Comparison of ENCODE assay signal across 14 cellular contexts in the genomic region with DNA sequence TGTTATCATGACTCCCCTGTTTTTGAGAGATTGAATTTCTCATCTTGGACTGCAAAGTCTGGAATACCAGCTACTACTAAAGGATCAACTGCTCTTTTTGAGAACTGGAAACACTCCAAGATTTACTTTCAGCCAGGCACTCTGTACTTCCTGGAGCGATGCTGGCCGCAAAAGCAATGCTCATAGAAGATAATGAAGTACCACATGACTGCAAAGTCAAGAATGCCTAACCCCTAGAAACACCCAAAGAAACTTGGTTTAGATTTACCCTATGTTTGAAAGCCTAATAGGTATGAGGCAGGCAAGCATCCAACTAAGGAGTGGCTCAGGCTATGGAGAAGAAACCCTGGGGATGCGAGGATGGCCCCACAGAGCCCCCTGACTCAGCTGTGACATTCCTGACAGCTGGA. TPM values are rescaled to one million over a fixed set of nuclear protein-coding genes. Genes with fewer than 3 reads are reported as not detected.
DNase-seq lines count a peak whose midpoint lies in the region; ATAC-seq and TF ChIP-seq lines count a peak whose summit lies in the region.
"Had no signal": no experiment of that assay in that cellular context is flagged by ENCODE, and none has a peak within 500 bp of the region (broad histone marks: within the 10 kb centered on the region; RNA-seq: fewer than 3 reads in every experiment).

No MANE protein-coding gene starts in this region.

- H3K27ac ChIP-seq in mesenchymal stem cell (ENCODE audit: low read length, poor library complexity, severe bottlenecking) (no peak overlapping the region), MM.1S (ENCODE audit: low read length) (no peak overlapping the region)
- no peak overlapping the region for H3K27ac ChIP-seq in naive thymus-derived CD4-positive, alpha-beta T cell (ENCODE audit: low read depth, low read length)
- H3K27ac ChIP-seq: BLaER1 treated with 17β-estradiol and CSF1 and Interleukin-3, amounts not matched to agents 10 nM and 100 nM had no signal

- H3K23ac ChIP-seq in mesenchymal stem cell (ENCODE audit: low read length in 2 of 2) = no peak overlapping the region

- H3K79me1 ChIP-seq in mesenchymal stem cell (replicated peaks; ENCODE audit: low read length, poor library complexity, severe bottlenecking) = no peaks in the 10 kb centered on the region

- H3K27me3 ChIP-seq in mesenchymal stem cell (ENCODE audit: control insufficient read depth in 1 of 2, insufficient read depth in 1 of 2, low read length in 2 of 2) (no peaks in the 10 kb centered on the region), MM.1S (replicated peaks; ENCODE audit: insufficient read depth, low read length) (no peaks in the 10 kb centered on the region)
- no peaks in the 10 kb centered on the region for H3K27me3 ChIP-seq in naive thymus-derived CD4-positive, alpha-beta T cell (ENCODE audit: control insufficient read depth in 2 of 2, insufficient read depth in 2 of 2, low read length in 2 of 2)
- H3K27me3 ChIP-seq: BLaER1 treated with 17β-estradiol and CSF1 and Interleukin-3, amounts not matched to agents 10 nM and 100 nM had no signal

- H2AK5ac ChIP-seq in mesenchymal stem cell (ENCODE audit: low read length, severe bottlenecking) = no peak overlapping the region

- H3K27ac Mint-ChIP-seq in naive thymus-derived CD4-positive, alpha-beta T cell = no peak overlapping the region
- H3K27ac Mint-ChIP-seq: activated naive CD8-positive, alpha-beta T cell treated with anti-CD3 and anti-CD28 coated beads, Interleukin-2, amount 10 ng/mL, durations not matched to agents 7 days and 5 days; endodermal cell; nephron progenitor cell had no signal

- intact Hi-C loops in naive thymus-derived CD4-positive, alpha-beta T cell (cut with micrococcal nuclease) = no loop called here

- H3K4ac ChIP-seq in mesenchymal stem cell (ENCODE audit: low read depth in 1 of 2, low read length in 2 of 2) = no peak overlapping the region

- no peaks in the 10 kb centered on the region for H4K20me1 ChIP-seq in MM.1S (ENCODE audit: insufficient read depth, low read length)
- H4K20me1 ChIP-seq: BLaER1 treated with 17β-estradiol and CSF1 and Interleukin-3, amounts not matched to agents 10 nM and 100 nM had no signal

- H3K14ac ChIP-seq in mesenchymal stem cell (ENCODE audit: low read length in 2 of 2) = no peak overlapping the region

- CTCF ChIA-PET in naive thymus-derived CD4-positive, alpha-beta T cell (lab: Charles Lee) = no interaction called here

- no peak overlapping the region for H3K18ac ChIP-seq in mesenchymal stem cell (ENCODE audit: low read depth in 1 of 2, low read length in 2 of 2)

- no peak overlapping the region for H2AFZ ChIP-seq in mesenchymal stem cell (ENCODE audit: low read depth, low read length)
- no peak overlapping the region for H2AFZ ChIP-seq in MM.1S (ENCODE audit: low read length)

- H3K27me3 Mint-ChIP-seq in naive thymus-derived CD4-positive, alpha-beta T cell = peaks cover 9 to 27% (median 11%) of the 10 kb centered on the region in 5 donors

- H3K4me1 Mint-ChIP-seq in naive thymus-derived CD4-positive, alpha-beta T cell = no peaks in the 10 kb centered on the region
- H3K4me1 Mint-ChIP-seq: activated naive CD8-positive, alpha-beta T cell treated with anti-CD3 and anti-CD28 coated beads, Interleukin-2, amount 10 ng/mL, durations not matched to agents 7 days and 5 days had no signal

- H3F3A ChIP-seq in MM.1S (ENCODE audit: insufficient read depth, low read length) = no peaks in the 10 kb centered on the region

- no peaks in the 10 kb centered on the region for H3K9me2 ChIP-seq in MM.1S (replicated peaks; ENCODE audit: insufficient read depth, low read length)

- no peak overlapping the region for H2BK15ac ChIP-seq in mesenchymal stem cell (ENCODE audit: low read depth, poor library complexity, severe bottlenecking)

- no peaks in the 10 kb centered on the region for H3K79me2 ChIP-seq in MM.1S (ENCODE audit: low read length)

- no peak overlapping the region for H4K91ac ChIP-seq in mesenchymal stem cell (ENCODE audit: low read length)

- H3K36me3 ChIP-seq in mesenchymal stem cell (ENCODE audit: control insufficient read depth in 1 of 2, insufficient read depth in 2 of 2, low read depth in 1 of 2, low read length in 2 of 2) = no peaks in the 10 kb centered on the region
- no peaks in the 10 kb centered on the region for H3K36me3 ChIP-seq in naive thymus-derived CD4-positive, alpha-beta T cell (ENCODE audit: control insufficient read depth in 2 of 3, insufficient read depth in 3 of 3, low read length in 3 of 3)
- no peaks in the 10 kb centered on the region for H3K36me3 ChIP-seq in MM.1S (replicated peaks; ENCODE audit: insufficient read depth, low read length)
- H3K36me3 ChIP-seq: BLaER1 treated with 17β-estradiol and CSF1 and Interleukin-3, amounts not matched to agents 10 nM and 100 nM had no signal

- DNase-seq in DMS153 treated with DMSO at 0.1 percent for 48 hours (lab: John Stamatoyannopoulos, UW; ENCODE audit: unreplicated experiment) (peak; percentile 49), NCI-H128 (lab: John Stamatoyannopoulos, UW; ENCODE audit: unreplicated experiment) (peak; percentile 34), cardiac fibroblast (ENCODE audit: low read depth in 2 of 2) (peak; percentile 46 to 90), mesenchymal stem cell (peak; percentile 32), MV-4-11 (lab: John Stamatoyannopoulos, UW) (no peak), T-helper 2 cell (no peak), MM.1S (no peak)
- DNase-seq in naive thymus-derived CD4-positive, alpha-beta T cell = no peak
- DNase-seq: activated naive CD8-positive, alpha-beta T cell treated with anti-CD3 and anti-CD28 coated beads, Interleukin-2, amount 10 ng/mL, durations not matched to agents 7 days and 5 days; endodermal cell; NCI-H1048; nephron progenitor cell; stimulated activated CD4-positive, alpha-beta T cell treated with anti-CD3 and anti-CD28 coated beads, Interleukin-15, amount 100 ng/mL, for 24 hours had no signal

- H3K9me3 ChIP-seq in mesenchymal stem cell (ENCODE audit: control insufficient read depth, low read length) = no peaks in the 10 kb centered on the region
- H3K9me3 ChIP-seq in naive thymus-derived CD4-positive, alpha-beta T cell (ENCODE audit: control insufficient read depth in 2 of 3, low read length in 3 of 3) = no peaks in the 10 kb centered on the region
- no peaks in the 10 kb centered on the region for H3K9me3 ChIP-seq in MM.1S (replicated peaks; ENCODE audit: insufficient read depth, low read length)
- H3K9me3 ChIP-seq: BLaER1 treated with 17β-estradiol and CSF1 and Interleukin-3, amounts not matched to agents 10 nM and 100 nM had no signal

- H3K4me2 ChIP-seq in mesenchymal stem cell (ENCODE audit: low read length, poor library complexity, severe bottlenecking) = no peak overlapping the region
- H3K4me2 ChIP-seq in MM.1S (ENCODE audit: low read depth, low read length) = no peak overlapping the region
- H3K4me2 ChIP-seq: BLaER1 treated with 17β-estradiol and CSF1 and Interleukin-3, amounts not matched to agents 10 nM and 100 nM had no signal

- 65% methylated on average over 3 of the region's 3 CpGs for WGBS in mesenchymal stem cell

- H3K4me1 ChIP-seq in mesenchymal stem cell (ENCODE audit: control insufficient read depth, insufficient read depth, low read depth, low read length) = no peaks in the 10 kb centered on the region
- H3K4me1 ChIP-seq in naive thymus-derived CD4-positive, alpha-beta T cell (ENCODE audit: control insufficient read depth in 2 of 2, insufficient read depth in 2 of 2, low read length in 2 of 2) = no peaks in the 10 kb centered on the region
- H3K4me1 ChIP-seq in MM.1S (ENCODE audit: low read length) = no peaks in the 10 kb centered on the region

- TF ChIP-seq CTCF in cardiac fibroblast (IDR thresholded peaks at IDR 0.05; ENCODE audit: low read depth, low read length) (no peak), MM.1S (IDR thresholded peaks at IDR 0.05; ENCODE audit: low read length) (no peak)

- no peak overlapping the region for H3K4me3 ChIP-seq in cardiac fibroblast (replicated peaks in 1 of 2; ENCODE audit: low read depth in 2 of 2, low read length in 2 of 2)
- H3K4me3 ChIP-seq in mesenchymal stem cell (ENCODE audit: insufficient read depth in 1 of 2, low read depth in 1 of 2, low read length in 2 of 2) = no peak overlapping the region
- H3K4me3 ChIP-seq in naive thymus-derived CD4-positive, alpha-beta T cell (ENCODE audit: low read length) = no peak overlapping the region
- H3K4me3 ChIP-seq in MM.1S (ENCODE audit: low read length) = no peak overlapping the region
- H3K4me3 ChIP-seq: BLaER1 treated with 17β-estradiol and CSF1 and Interleukin-3, amounts not matched to agents 10 nM and 100 nM had no signal

- H2BK12ac ChIP-seq in mesenchymal stem cell (ENCODE audit: low read length in 2 of 2) = no peak overlapping the region

- H3K9ac ChIP-seq in mesenchymal stem cell (ENCODE audit: low read length) = no peak overlapping the region
- H3K9ac ChIP-seq in MM.1S (ENCODE audit: low read length) = no peak overlapping the region
- H3K9ac ChIP-seq: BLaER1 treated with 17β-estradiol and CSF1 and Interleukin-3, amounts not matched to agents 10 nM and 100 nM had no signal

- H2BK5ac ChIP-seq in mesenchymal stem cell (ENCODE audit: low read depth, low read length, poor library complexity, severe bottlenecking) = no peak overlapping the region

- ATAC-seq in naive thymus-derived CD4-positive, alpha-beta T cell = no peak

- H4K8ac ChIP-seq in mesenchymal stem cell (ENCODE audit: low read length) = no peak overlapping the region

- peaks cover 0 to 5% (median 0%) of the 10 kb centered on the region in 11 donors for H3K9me3 Mint-ChIP-seq in naive thymus-derived CD4-positive, alpha-beta T cell
- H3K9me3 Mint-ChIP-seq: activated naive CD8-positive, alpha-beta T cell treated with anti-CD3 and anti-CD28 coated beads, Interleukin-2, amount 10 ng/mL, durations not matched to agents 7 days and 5 days; endodermal cell; nephron progenitor cell had no signal

- POLR2A ChIA-PET in naive thymus-derived CD4-positive, alpha-beta T cell (lab: Charles Lee) = no interaction called here

- no peak overlapping the region for H3K4me3 Mint-ChIP-seq in naive thymus-derived CD4-positive, alpha-beta T cell
- H3K4me3 Mint-ChIP-seq: activated naive CD8-positive, alpha-beta T cell treated with anti-CD3 and anti-CD28 coated beads, Interleukin-2, amount 10 ng/mL, durations not matched to agents 7 days and 5 days; endodermal cell; nephron progenitor cell had no signal

- H2BK120ac ChIP-seq in mesenchymal stem cell (ENCODE audit: low read depth, low read length) = no peak overlapping the region

- H3K36me3 Mint-ChIP-seq in naive thymus-derived CD4-positive, alpha-beta T cell = no peaks in the 10 kb centered on the region
- H3K36me3 Mint-ChIP-seq: activated naive CD8-positive, alpha-beta T cell treated with anti-CD3 and anti-CD28 coated beads, Interleukin-2, amount 10 ng/mL, durations not matched to agents 7 days and 5 days had no signal

RNA-seq across cellular contexts. Expression of a gene that starts 47.7 kb away (rescaled TPM):
- 0.57 TPM for polyA plus RNA-seq in mesenchymal stem cell (2013, experiment 1 of 2)
- polyA plus RNA-seq in mesenchymal stem cell (2013, experiment 2 of 2) = 0.58 TPM
- under 1 TPM in 2 of 5 experiments, not detected in 3; 0.08 to 0.11 TPM for total RNA-seq in naive thymus-derived CD4-positive, alpha-beta T cell
- not detected for polyA plus RNA-seq in naive thymus-derived CD4-positive, alpha-beta T cell

Comparison
In these comparisons a context has a peak if more than half of its experiments do, and no peak if none do; other contexts are left out.
1. DNase-seq: peak in DMS153 treated with DMSO at 0.1 percent for 48 hours (single experiment), NCI-H128 (single experiment), cardiac fibroblast (2 of 2) and mesenchymal stem cell (single experiment); none in naive thymus-derived CD4-positive, alpha-beta T cell (0 of 9), MV-4-11 (single experiment), T-helper 2 cell (0 of 5) and MM.1S (single experiment).